ENCODE assay signal across 11 cellular contexts in the genomic region with DNA sequence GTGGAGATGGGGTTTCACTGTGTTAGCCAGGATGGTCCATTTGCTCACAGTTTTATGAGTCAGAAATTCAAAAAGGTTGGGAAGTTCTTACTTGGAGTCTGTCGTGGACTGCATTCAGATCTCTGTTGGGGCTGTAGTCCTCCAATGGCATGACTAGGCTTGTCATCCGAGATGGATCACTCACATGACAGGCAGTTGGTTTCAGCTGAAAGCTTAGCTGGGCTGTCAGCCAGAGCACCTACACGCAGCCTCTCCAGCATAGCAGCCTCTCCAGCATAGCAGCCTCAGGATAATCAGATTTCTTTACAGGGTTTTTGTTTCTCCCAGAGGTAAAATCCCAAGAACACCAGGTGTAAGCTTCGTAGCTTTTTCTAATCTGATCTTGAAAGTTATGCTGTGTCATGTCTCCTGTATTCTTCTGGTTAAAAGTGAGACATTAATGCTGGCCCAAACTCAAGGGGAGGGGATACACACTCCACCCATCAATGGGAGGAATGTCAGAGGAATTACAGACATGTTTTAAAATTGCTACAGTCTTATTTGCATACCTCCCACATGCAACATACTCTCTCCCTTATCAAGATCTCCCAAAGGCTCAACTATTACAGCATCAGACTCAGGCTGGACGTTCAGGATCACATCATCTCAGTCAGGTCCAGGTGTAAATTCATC. TPM values are rescaled to one million over a fixed set of nuclear protein-coding genes. Genes with fewer than 3 reads are reported as not detected.
DNase-seq lines count a peak whose midpoint lies in the region; FAIRE-seq and TF ChIP-seq lines count a peak whose summit lies in the region.
"Had no signal": no experiment of that assay in that cellular context is flagged by ENCODE, and none has a peak within 500 bp of the region (broad histone marks: within the 10 kb centered on the region; RNA-seq: fewer than 3 reads in every experiment).

No MANE protein-coding gene starts in this region.

- intact Hi-C loops in mammary epithelial cell (cut with micrococcal nuclease) = loop anchor here (1.0 to 10.0 kb wide), 2 partner anchors 10 to 179 kb away; a partner anchor contains a TSS

- 5% methylated on average over 5 of the region's 5 CpGs for WGBS in mammary epithelial cell (ENCODE audit: low coverage, missing lambda C conversion rate)

- dilution Hi-C loops in mammary epithelial cell (cut with HindIII; ENCODE audit: low sequenced_read_pairs) = no loop called here

- H3K4me2 ChIP-seq in mammary epithelial cell (ENCODE audit: insufficient read depth, low read depth, low read length) (peak overlapping the region; percentile 55), osteoblast (ENCODE audit: insufficient read depth, low read length) (peak overlapping the region; percentile 69)

- BruUV-seq in mammary epithelial cell (replicated peaks; lab: Mats Ljungman, UMichigan) = TSS peak; percentile 84

- H3K27me3 ChIP-seq in mammary epithelial cell (ENCODE audit: insufficient read depth, low read length) (no peaks in the 10 kb centered on the region), osteoblast (ENCODE audit: insufficient read depth, low read length) (no peaks in the 10 kb centered on the region)
- H3K27me3 ChIP-seq: cardiac muscle cell had no signal

- H3K27ac ChIP-seq in mammary epithelial cell (ENCODE audit: insufficient read depth, low read depth, low read length) = peak overlapping the region; percentile 92
- H3K27ac ChIP-seq in osteoblast (ENCODE audit: low read depth, low read length) = peak overlapping the region; percentile 53
- H3K27ac ChIP-seq: cardiac muscle cell had no signal

- H3K4me1 ChIP-seq in mammary epithelial cell (ENCODE audit: insufficient read depth, low read length) (peaks cover 26% of the 10 kb centered on the region), osteoblast (ENCODE audit: insufficient read depth, low read length) (peaks cover 11% of the 10 kb centered on the region)

- FAIRE-seq in frontal cortex (lab: Jason Lieb, UNC) = no peak

- H4K20me1 ChIP-seq in mammary epithelial cell (ENCODE audit: insufficient read depth, low read length) (no peaks in the 10 kb centered on the region), osteoblast (ENCODE audit: insufficient read depth, low read length) (no peaks in the 10 kb centered on the region)

- H2AFZ ChIP-seq in mammary epithelial cell (ENCODE audit: low read depth, low read length) (peak overlapping the region; percentile 69), osteoblast (ENCODE audit: low read length) (peak overlapping the region; percentile 43)

- DNase-seq in EH (ENCODE audit: low read depth) (peak; percentile 82), NCI-H2171 treated with DMSO at 0.1 percent for 48 hours (lab: John Stamatoyannopoulos, UW) (peak; percentile 80), mammary epithelial cell (peak; percentile 97), osteoblast (ENCODE audit: insufficient read length, low spot score, missing footprints) (no peak), AG08395 (ENCODE audit: low spot score) (no peak), KG1 (lab: John Stamatoyannopoulos, UW) (no peak), frontal cortex (ENCODE audit: low spot score in 2 of 2) (no peak), G401 (ENCODE audit: low spot score) (no peak)
- DNase-seq: activated CD4-positive, alpha-beta T cell treated with anti-CD3 and anti-CD28 coated beads for 1 hour; NK-92 treated with Interleukin-12 subunit alpha and Interleukin-12 subunit beta, amount 100 ng/mL, for 24 hours had no signal

- CTCF ChIA-PET in mammary epithelial cell (lab: Charles Lee; ENCODE audit: low non-redundant PET) = interaction anchor here (0.6 kb wide), 1 partner anchor 9 kb away, joined by 3 read pairs; no protein-coding TSS in a partner anchor

- in situ Hi-C loops in mammary epithelial cell (cut with MboI; ENCODE audit: low sequenced_read_pairs in 2 of 2) = no loop called here
- in situ Hi-C loops in G401 (cut with HindIII; ENCODE audit: low sequenced_read_pairs) = no loop called here

- TF ChIP-seq CTCF in mammary epithelial cell (conservative IDR thresholded peaks at IDR 0.05 in 1 of 2, IDR thresholded peaks at IDR 0.05 in 1 of 2; ENCODE audit: extremely low read depth in 1 of 2, insufficient read depth in 1 of 2, low read depth in 1 of 2, low read length in 2 of 2) (no peak), osteoblast (IDR thresholded peaks at IDR 0.05; ENCODE audit: extremely low read depth, low read depth, low read length) (no peak)

- H3K79me2 ChIP-seq in mammary epithelial cell (ENCODE audit: insufficient read depth, low read length) (no peaks in the 10 kb centered on the region), osteoblast (ENCODE audit: insufficient read depth, low read length) (no peaks in the 10 kb centered on the region)

- H3K4me3 ChIP-seq in mammary epithelial cell (replicated peaks in 1 of 3; ENCODE audit: insufficient read depth in 1 of 3, low read depth in 2 of 3, low read length in 3 of 3) (peak overlapping the region in 1 of 3 experiments; percentile 9), osteoblast (ENCODE audit: insufficient read depth, low read length) (peak overlapping the region; percentile 32)
- H3K4me3 ChIP-seq: cardiac muscle cell had no signal

- H3K9ac ChIP-seq in mammary epithelial cell (ENCODE audit: insufficient read depth, low read length) = peak overlapping the region; percentile 65

- no peaks in the 10 kb centered on the region for H3K9me3 ChIP-seq in mammary epithelial cell (replicated peaks; ENCODE audit: insufficient read depth, low read length)
- H3K9me3 ChIP-seq in osteoblast (ENCODE audit: low read depth, low read length) = no peaks in the 10 kb centered on the region

- no peaks in the 10 kb centered on the region for H3K36me3 ChIP-seq in mammary epithelial cell (ENCODE audit: insufficient read depth, low read length)
- no peaks in the 10 kb centered on the region for H3K36me3 ChIP-seq in osteoblast (ENCODE audit: insufficient read depth, low read length)
- H3K36me3 ChIP-seq: cardiac muscle cell had no signal

RNA-seq across cellular contexts. Expression of a gene that starts 31.6 kb away (rescaled TPM):
- total RNA-seq in mammary epithelial cell = under 1 TPM in 1 of 2 donors, not detected in 1; 0.17 TPM
- not detected for polyA plus RNA-seq in mammary epithelial cell
- polyA minus RNA-seq in mammary epithelial cell = not detected
- 2.1 and 4.3 TPM in 2 replicates for total RNA-seq in osteoblast
- not detected for total RNA-seq in frontal cortex
- total RNA-seq in G401 (2014; rRNA removed; shearing (Covaris generic)) = not detected in 2 replicates

Comparison
In these comparisons a context has a peak if more than half of its experiments do, and no peak if none do; other contexts are left out.
1. DNase-seq: peak in EH (single experiment), NCI-H2171 treated with DMSO at 0.1 percent for 48 hours (single experiment) and mammary epithelial cell (single experiment); none in osteoblast (single experiment), AG08395 (single experiment), KG1 (single experiment), frontal cortex (0 of 2) and G401 (single experiment).